In genomic region chr9:2269778-2270177, GRCh38 we compare ENCODE assay signal across 15 cellular contexts.
DNase-seq lines count a peak whose midpoint lies in the region; TF ChIP-seq lines count a peak whose summit lies in the region.
"Had no signal": no experiment of that assay in that cellular context is flagged by ENCODE, and none has a peak within 500 bp of the region (broad histone marks: within the 10 kb centered on the region; RNA-seq: fewer than 3 reads in every experiment).

No MANE protein-coding gene starts in this region.

- POLR2A ChIA-PET in OCI-LY7 (lab: Charles Lee): interaction anchor here (0.6 to 2.2 kb wide), 9 partner anchors 12 to 574 kb away, joined by 3 to 11 read pairs (median 3); partner anchors contain the start of gene PUM3

- BruUV-seq in OCI-LY7 (replicated peaks; lab: Mats Ljungman, UMichigan): no TSS peak

- H4K91ac ChIP-seq in mesenchymal stem cell (ENCODE audit: low read length): no peak overlapping the region

- H3K9me2 ChIP-seq in OCI-LY7 (ENCODE audit: insufficient read depth, low read length): no peaks in the 10 kb centered on the region

- no peak overlapping the region for H3K18ac ChIP-seq in mesenchymal stem cell (ENCODE audit: low read depth in 1 of 2, low read length in 2 of 2)

- CTCF ChIA-PET in OCI-LY7 (lab: Charles Lee; ENCODE audit: unreplicated experiment): interaction anchor here (1.1 kb wide), 1 partner anchor 10 kb away, joined by 3 read pairs; no protein-coding TSS in a partner anchor

- no peak overlapping the region for H2BK5ac ChIP-seq in mesenchymal stem cell (ENCODE audit: low read depth, low read length, poor library complexity, severe bottlenecking)

- H3K79me1 ChIP-seq in mesenchymal stem cell (replicated peaks; ENCODE audit: low read length, poor library complexity, severe bottlenecking): no peaks in the 10 kb centered on the region

- no peak for TF ChIP-seq POLR2A in vagina (IDR thresholded peaks at IDR 0.05)

- H2AK5ac ChIP-seq in mesenchymal stem cell (ENCODE audit: low read length, severe bottlenecking): no peak overlapping the region

- H3K4me3 ChIP-seq in OCI-LY7 (ENCODE audit: low read depth, low read length, poor library complexity, severe bottlenecking): peak overlapping the region; percentile 21
- H3K4me3 ChIP-seq in vagina: no peak overlapping the region
- H3K4me3 ChIP-seq in mesenchymal stem cell (ENCODE audit: insufficient read depth in 1 of 2, low read depth in 1 of 2, low read length in 2 of 2): no peak overlapping the region

- H3K4ac ChIP-seq in mesenchymal stem cell (ENCODE audit: low read depth in 1 of 2, low read length in 2 of 2): no peak overlapping the region

- WGBS in mesenchymal stem cell: 79% methylated on average over 3 of the region's 3 CpGs

- H2AFZ ChIP-seq in OCI-LY7 (ENCODE audit: low read length) (peak overlapping the region; percentile 38; the same call in 1 of the 2 replicates), mesenchymal stem cell (ENCODE audit: low read depth, low read length) (no peak overlapping the region)

- H3K9me3 ChIP-seq in OCI-LY7 (ENCODE audit: low read length): no peaks in the 10 kb centered on the region
- no peaks in the 10 kb centered on the region for H3K9me3 ChIP-seq in vagina
- no peaks in the 10 kb centered on the region for H3K9me3 ChIP-seq in mesenchymal stem cell (ENCODE audit: control insufficient read depth, low read length)

- H3K14ac ChIP-seq in mesenchymal stem cell (ENCODE audit: low read length in 2 of 2): no peak overlapping the region

- no peak overlapping the region for H4K8ac ChIP-seq in mesenchymal stem cell (ENCODE audit: low read length)

- no peak overlapping the region for H2BK12ac ChIP-seq in mesenchymal stem cell (ENCODE audit: low read length in 2 of 2)

- H3K4me2 ChIP-seq in OCI-LY7 (ENCODE audit: low read length): peak overlapping the region; percentile 48
- no peak overlapping the region for H3K4me2 ChIP-seq in mesenchymal stem cell (ENCODE audit: low read length, poor library complexity, severe bottlenecking)

- H3K23ac ChIP-seq in mesenchymal stem cell (ENCODE audit: low read length in 2 of 2): no peak overlapping the region

- intact Hi-C loops in OCI-LY7 (cut with micrococcal nuclease; ENCODE audit: unreplicated experiment): loop anchor here (10.0 kb wide), 1 partner anchor 45 kb away; no protein-coding TSS in a partner anchor
- intact Hi-C loops in vagina (cut with DNase I): no loop called here

- H3K36me3 ChIP-seq in OCI-LY7 (ENCODE audit: insufficient read depth, low read length) (no peaks in the 10 kb centered on the region), vagina (no peaks in the 10 kb centered on the region), mesenchymal stem cell (ENCODE audit: control insufficient read depth in 1 of 2, insufficient read depth in 2 of 2, low read depth in 1 of 2, low read length in 2 of 2) (no peaks in the 10 kb centered on the region)

- DNase-seq in NOMO-1 treated with DMSO at 0.1 percent for 48 hours (lab: John Stamatoyannopoulos, UW; ENCODE audit: unreplicated experiment): peak; percentile 46
- no peak for DNase-seq in NOMO-1 treated with dmso at 0.1 percent for 144 hours (lab: John Stamatoyannopoulos, UW; ENCODE audit: unreplicated experiment)
- DNase-seq in MV-4-11 (lab: John Stamatoyannopoulos, UW): peak; percentile 63
- peak; percentile 56 for DNase-seq in OCI-LY7 (ENCODE audit: low spot score)
- no peak for DNase-seq in vagina (ENCODE audit: extremely low spot score in 2 of 2)
- DNase-seq in mesenchymal stem cell: no peak
- DNase-seq in EL: no peak
- DNase-seq: Calu3; CD4-positive, CD25-positive, alpha-beta regulatory T cell; DMS 273 treated with DMSO at 0.1 percent for 48 hours; DMS79; GF-D8; HCEC 1CT; HFFc6 had no signal

- H4K20me1 ChIP-seq in OCI-LY7 (ENCODE audit: insufficient read depth, low read length): no peaks in the 10 kb centered on the region

- H2BK120ac ChIP-seq in mesenchymal stem cell (ENCODE audit: low read depth, low read length): no peak overlapping the region

- no peak overlapping the region for H3K9ac ChIP-seq in mesenchymal stem cell (ENCODE audit: low read length)

- peak overlapping the region; percentile 48 for H3K27ac ChIP-seq in OCI-LY7 (ENCODE audit: low read depth, low read length, poor library complexity, severe bottlenecking)
- H3K27ac ChIP-seq in vagina: no peak overlapping the region
- H3K27ac ChIP-seq in mesenchymal stem cell (ENCODE audit: low read length, poor library complexity, severe bottlenecking): no peak overlapping the region
- H3K27ac ChIP-seq: 22Rv1 had no signal

- H2BK15ac ChIP-seq in mesenchymal stem cell (ENCODE audit: low read depth, poor library complexity, severe bottlenecking): no peak overlapping the region

- H3K27me3 ChIP-seq in vagina (no peaks in the 10 kb centered on the region), mesenchymal stem cell (ENCODE audit: control insufficient read depth in 1 of 2, insufficient read depth in 1 of 2, low read length in 2 of 2) (no peaks in the 10 kb centered on the region)

- TF ChIP-seq CTCF in OCI-LY7 (conservative IDR thresholded peaks at IDR 0.05; ENCODE audit: low read length) (no peak), vagina (IDR thresholded peaks at IDR 0.05) (no peak)

- H3K79me2 ChIP-seq in OCI-LY7 (ENCODE audit: insufficient read depth, low read depth, low read length): no peaks in the 10 kb centered on the region

- H3K4me1 ChIP-seq in OCI-LY7 (ENCODE audit: insufficient read depth, low read length, poor library complexity, severe bottlenecking) (peaks cover 34% of the 10 kb centered on the region), vagina (peaks cover 9% of the 10 kb centered on the region), mesenchymal stem cell (ENCODE audit: control insufficient read depth, insufficient read depth, low read depth, low read length) (no peaks in the 10 kb centered on the region)

Comparison
In these comparisons a context has a peak if more than half of its experiments do, and no peak if none do; other contexts are left out.
1. DNase-seq: peak in NOMO-1 treated with DMSO at 0.1 percent for 48 hours (single experiment), MV-4-11 (single experiment) and OCI-LY7 (single experiment); none in NOMO-1 treated with dmso at 0.1 percent for 144 hours (single experiment), vagina (0 of 2), mesenchymal stem cell (single experiment) and EL (single experiment).